ENCODE assay signal across 12 cellular contexts in the genomic region with DNA sequence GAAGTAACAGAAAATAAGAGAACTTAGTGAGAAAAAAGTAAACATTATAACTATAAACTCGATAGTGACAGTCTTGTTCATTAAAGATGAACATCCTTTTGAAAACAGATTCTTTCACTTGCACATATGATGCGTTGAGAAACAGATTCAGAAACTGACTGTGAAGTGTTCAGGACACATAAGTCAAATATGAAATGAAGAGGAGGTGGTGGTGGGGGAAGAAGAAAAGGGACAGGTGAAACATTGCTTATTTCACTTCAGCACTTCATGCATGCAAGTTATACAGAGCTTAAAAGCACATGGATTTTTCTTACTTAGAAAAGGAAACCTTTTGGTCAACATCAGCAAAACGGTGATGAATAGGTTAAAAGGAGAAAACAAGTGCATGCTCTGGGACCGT.
"Had no signal": no experiment of that assay in that cellular context is flagged by ENCODE, and none has a peak within 500 bp of the region (broad histone marks: within the 10 kb centered on the region; RNA-seq: fewer than 3 reads in every experiment).

No MANE protein-coding gene starts in this region.

- H3K27ac Mint-ChIP-seq: naive B cell had no signal

- H3K9me3 Mint-ChIP-seq: naive B cell had no signal

- FAIRE-seq: pancreas had no signal

- ATAC-seq: pancreas had no signal

- H3K36me3 Mint-ChIP-seq: naive B cell had no signal

- H3K4me1 Mint-ChIP-seq: naive B cell had no signal

- H3K4me3 Mint-ChIP-seq: naive B cell had no signal

- H3K27me3 Mint-ChIP-seq: naive B cell had no signal

- DNase-seq: activated CD4-positive, CD25-positive, alpha-beta regulatory T cell treated with anti-CD3 and anti-CD28 coated beads, Interleukin-2, amount 50 U/mL, for 72 hours; activated CD8-positive, alpha-beta memory T cell treated with anti-CD3 and anti-CD28 coated beads for 24 hours; cerebellar nuclear complex; effector CD8-positive, alpha-beta T cell; foreskin fibroblast; glutamatergic neuron; hypothalamus; left ventricle myocardium inferior; naive B cell; pancreas; sigmoid colon; stimulated activated CD4-positive, alpha-beta T cell treated with anti-CD3 and anti-CD28 coated beads, Interleukin-1b, Interleukin-23, amount 100 ng/mL, for 48 hours had no signal
